In genomic region chr20:16014436-16014835, GRCh38 we compare ENCODE assay signal across 19 cellular contexts.
DNase-seq lines count a peak whose midpoint lies in the region; ATAC-seq and TF ChIP-seq lines count a peak whose summit lies in the region.
"Had no signal": no experiment of that assay in that cellular context is flagged by ENCODE, and none has a peak within 500 bp of the region (broad histone marks: within the 10 kb centered on the region; RNA-seq: fewer than 3 reads in every experiment).

No MANE protein-coding gene starts in this region.

- no peaks in the 10 kb centered on the region for H3K79me2 ChIP-seq in SK-N-SH (ENCODE audit: insufficient read depth)

- H4K20me1 ChIP-seq in SK-N-SH (ENCODE audit: insufficient read depth), result no peaks in the 10 kb centered on the region
- H4K20me1 ChIP-seq: BLaER1 had no signal

- TF ChIP-seq EP300 in SK-N-SH (IDR thresholded peaks at IDR 0.05; ENCODE audit: borderline replicate concordance in 1 of 2, low read depth in 1 of 2, low read length in 1 of 2), result no peak

- no peaks in the 10 kb centered on the region for H3K27me3 ChIP-seq in SK-N-SH (ENCODE audit: insufficient read depth)
- H3K27me3 ChIP-seq: BLaER1 had no signal

- H3K4me2 ChIP-seq in SK-N-SH, result no peak overlapping the region
- H3K4me2 ChIP-seq: BLaER1 had no signal

- no peaks in the 10 kb centered on the region for H3K36me3 ChIP-seq in SK-N-SH (replicated peaks in 1 of 2; ENCODE audit: control insufficient read depth in 1 of 2, insufficient read depth in 2 of 2, low read length in 1 of 2)
- H3K36me3 ChIP-seq: BLaER1, HAP-1 had no signal

- no peaks in the 10 kb centered on the region for H3K27me3 Mint-ChIP-seq in T-cell
- H3K27me3 Mint-ChIP-seq: B cell; CD4-positive, CD25-positive, alpha-beta regulatory T cell had no signal

- 22% methylated on average over 2 of the region's 2 CpGs for WGBS in SK-N-SH (ENCODE audit: low lambda C conversion rate)

- H3K9me3 Mint-ChIP-seq in T-cell, result peaks cover 0 to 17% (median 8%) of the 10 kb centered on the region in 3 donors

- H3K9ac ChIP-seq in SK-N-SH, result no peak overlapping the region
- H3K9ac ChIP-seq: BLaER1 had no signal

- peaks cover 0 to 3% of the 10 kb centered on the region in 2 experiments; a peak in 1 of 4 replicates for H3K4me1 ChIP-seq in SK-N-SH (ENCODE audit: control insufficient read depth in 1 of 2, insufficient read depth in 2 of 2, low read depth in 1 of 2, low read length in 1 of 2)
- H3K4me1 ChIP-seq: Caco-2, HAP-1 had no signal

- CTCF ChIA-PET in SK-N-SH (lab: Yijun Ruan, JAX), result no interaction called here
- CTCF ChIA-PET in T-cell (lab: Charles Lee), result no interaction called here
- CTCF ChIA-PET in GM10248 (lab: Yijun Ruan, JAX), result no interaction called here

- H3K36me3 Mint-ChIP-seq in T-cell, result no peaks in the 10 kb centered on the region
- H3K36me3 Mint-ChIP-seq: CD4-positive, CD25-positive, alpha-beta regulatory T cell; CD8-positive, alpha-beta T cell had no signal

- no peak for TF ChIP-seq RAD21 in SK-N-SH (IDR thresholded peaks at IDR 0.05; ENCODE audit: low read length)

- DNase-seq in G401 (ENCODE audit: low spot score) (peak; percentile 98), SK-N-SH (peak; percentile 22), cerebellar nuclear complex (lab: John Stamatoyannopoulos, UW) (peak; percentile 53 to 89), pons (ENCODE audit: low spot score) (peak; percentile 18), T-cell (no peak), GM10248 (ENCODE audit: extremely low spot score) (no peak)
- DNase-seq in stimulated activated CD8-positive, alpha-beta memory T cell treated with anti-CD3 and anti-CD28 coated beads, Interleukin-4, amount 100 ng/mL, for 48 hours, result no peak
- DNase-seq: Caco-2; CD4-positive, CD25-positive, alpha-beta regulatory T cell; CD8-positive, alpha-beta T cell; DMS53; DMS79 treated with DMSO at 0.1 percent for 48 hours; GOT3; HFFc6 had no signal

- H3K4me3 Mint-ChIP-seq in T-cell, result no peak overlapping the region
- H3K4me3 Mint-ChIP-seq: B cell; CD4-positive, CD25-positive, alpha-beta regulatory T cell; CD8-positive, alpha-beta T cell; HFFc6 had no signal

- H3K27ac Mint-ChIP-seq in T-cell, result no peak overlapping the region
- H3K27ac Mint-ChIP-seq: B cell; CD4-positive, CD25-positive, alpha-beta regulatory T cell; CD8-positive, alpha-beta T cell; HFFc6 had no signal

- H2AFZ ChIP-seq in SK-N-SH (ENCODE audit: low read depth), result no peak overlapping the region

- H3K9me2 ChIP-seq in SK-N-SH, result no peaks in the 10 kb centered on the region

- ATAC-seq in T-cell (replicated peaks in 1 of 4), result no peak
- ATAC-seq: CD8-positive, alpha-beta T cell; GM12878 had no signal

- no peak overlapping the region for H3K4me3 ChIP-seq in SK-N-SH (ENCODE audit: low read depth in 2 of 2, low read length in 1 of 2)
- H3K4me3 ChIP-seq: BLaER1, GM12878, HAP-1 had no signal

- no peaks in the 10 kb centered on the region for H3K9me3 ChIP-seq in SK-N-SH
- H3K9me3 ChIP-seq: Caco-2, HAP-1 had no signal

- H3F3A ChIP-seq in SK-N-SH (replicated peaks; ENCODE audit: insufficient read depth), result no peaks in the 10 kb centered on the region

- in situ Hi-C loops in G401 (cut with HindIII; ENCODE audit: low sequenced_read_pairs), result no loop called here

- H3K4me1 Mint-ChIP-seq in T-cell, result no peaks in the 10 kb centered on the region
- H3K4me1 Mint-ChIP-seq: CD4-positive, CD25-positive, alpha-beta regulatory T cell had no signal

- POLR2A ChIA-PET in SK-N-SH (lab: Yijun Ruan, JAX) (no interaction called here), T-cell (lab: Charles Lee) (no interaction called here), GM10248 (lab: Yijun Ruan, JAX) (no interaction called here)

- TF ChIP-seq CTCF in SK-N-SH (IDR thresholded peaks at IDR 0.05) (no peak), GM10248 (IDR thresholded peaks at IDR 0.05; ENCODE audit: control extremely low read depth, extremely low read depth, low read depth, missing control alignments) (no peak)

- peak overlapping the region in 1 of 2 experiments; percentile 39; a peak in 1 of 4 replicates for H3K27ac ChIP-seq in SK-N-SH (ENCODE audit: low read depth in 2 of 2, low read length in 1 of 2)
- H3K27ac ChIP-seq: BLaER1, C4-2B had no signal

TF ChIP-seq in SK-N-SH, 30 proteins besides CTCF, POLR2A, EP300 and RAD21:
- TF ChIP-seq SIN3A (IDR thresholded peaks at IDR 0.05; ENCODE audit: borderline replicate concordance, low read depth, low read length), result no peak
- TF ChIP-seq PBX3 (IDR thresholded peaks at IDR 0.05), result no peak
- TF ChIP-seq RCOR1 (IDR thresholded peaks at IDR 0.05; ENCODE audit: low read length), result no peak
- TF ChIP-seq, protein P1, sequence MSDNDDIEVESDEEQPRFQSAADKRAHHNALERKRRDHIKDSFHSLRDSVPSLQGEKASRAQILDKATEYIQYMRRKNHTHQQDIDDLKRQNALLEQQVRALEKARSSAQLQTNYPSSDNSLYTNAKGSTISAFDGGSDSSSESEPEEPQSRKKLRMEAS (IDR thresholded peaks at IDR 0.05; ENCODE audit: low read depth), result no peak
- TF ChIP-seq, protein P2, sequence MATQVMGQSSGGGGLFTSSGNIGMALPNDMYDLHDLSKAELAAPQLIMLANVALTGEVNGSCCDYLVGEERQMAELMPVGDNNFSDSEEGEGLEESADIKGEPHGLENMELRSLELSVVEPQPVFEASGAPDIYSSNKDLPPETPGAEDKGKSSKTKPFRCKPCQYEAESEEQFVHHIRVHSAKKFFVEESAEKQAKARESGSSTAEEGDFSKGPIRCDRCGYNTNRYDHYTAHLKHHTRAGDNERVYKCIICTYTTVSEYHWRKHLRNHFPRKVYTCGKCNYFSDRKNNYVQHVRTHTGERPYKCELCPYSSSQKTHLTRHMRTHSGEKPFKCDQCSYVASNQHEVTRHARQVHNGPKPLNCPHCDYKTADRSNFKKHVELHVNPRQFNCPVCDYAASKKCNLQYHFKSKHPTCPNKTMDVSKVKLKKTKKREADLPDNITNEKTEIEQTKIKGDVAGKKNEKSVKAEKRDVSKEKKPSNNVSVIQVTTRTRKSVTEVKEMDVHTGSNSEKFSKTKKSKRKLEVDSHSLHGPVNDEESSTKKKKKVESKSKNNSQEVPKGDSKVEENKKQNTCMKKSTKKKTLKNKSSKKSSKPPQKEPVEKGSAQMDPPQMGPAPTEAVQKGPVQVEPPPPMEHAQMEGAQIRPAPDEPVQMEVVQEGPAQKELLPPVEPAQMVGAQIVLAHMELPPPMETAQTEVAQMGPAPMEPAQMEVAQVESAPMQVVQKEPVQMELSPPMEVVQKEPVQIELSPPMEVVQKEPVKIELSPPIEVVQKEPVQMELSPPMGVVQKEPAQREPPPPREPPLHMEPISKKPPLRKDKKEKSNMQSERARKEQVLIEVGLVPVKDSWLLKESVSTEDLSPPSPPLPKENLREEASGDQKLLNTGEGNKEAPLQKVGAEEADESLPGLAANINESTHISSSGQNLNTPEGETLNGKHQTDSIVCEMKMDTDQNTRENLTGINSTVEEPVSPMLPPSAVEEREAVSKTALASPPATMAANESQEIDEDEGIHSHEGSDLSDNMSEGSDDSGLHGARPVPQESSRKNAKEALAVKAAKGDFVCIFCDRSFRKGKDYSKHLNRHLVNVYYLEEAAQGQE (IDR thresholded peaks at IDR 0.05; ENCODE audit: low read depth, low read length), result no peak
- no peak for TF ChIP-seq EZH2phosphoT487 (IDR thresholded peaks at IDR 0.05; ENCODE audit: borderline replicate concordance, low read depth)
- no peak for TF ChIP-seq YY1 (IDR thresholded peaks at IDR 0.05; ENCODE audit: low read depth)
- no peak for TF ChIP-seq FOXM1 (IDR thresholded peaks at IDR 0.05; ENCODE audit: low read depth)
- TF ChIP-seq RFX5 (IDR thresholded peaks at IDR 0.05; ENCODE audit: low read length), result no peak
- no peak for TF ChIP-seq CHD2 (IDR thresholded peaks at IDR 0.05; ENCODE audit: low read length, partially characterized antibody)
- TF ChIP-seq TCF12 (IDR thresholded peaks at IDR 0.05), result no peak
- TF ChIP-seq GATA2 (CRISPR knock-in tag; IDR thresholded peaks at IDR 0.05), result no peak
- TF ChIP-seq RXRA (IDR thresholded peaks at IDR 0.05; ENCODE audit: borderline replicate concordance, low read depth), result no peak
- no peak for TF ChIP-seq TAF1 (IDR thresholded peaks at IDR 0.05; ENCODE audit: borderline replicate concordance, low read depth, low read length)
- no peak for TF ChIP-seq NRF1 (IDR thresholded peaks at IDR 0.05; ENCODE audit: low read depth, low read length)
- no peak for TF ChIP-seq USF2 (IDR thresholded peaks at IDR 0.05; ENCODE audit: borderline replicate concordance, low read depth, low read length)
- TF ChIP-seq ZBTB33 (IDR thresholded peaks at IDR 0.05; ENCODE audit: borderline replicate concordance, low read depth), result no peak
TF ChIP-seq in SK-N-SH: peak in this region for 0.

Comparison
In these comparisons a context has a peak if more than half of its experiments do, and no peak if none do; other contexts are left out.
1. DNase-seq: peak in G401 (single experiment), SK-N-SH (single experiment), cerebellar nuclear complex (2 of 2) and pons (single experiment); none in T-cell (0 of 34), GM10248 (single experiment) and stimulated activated CD8-positive, alpha-beta memory T cell treated with anti-CD3 and anti-CD28 coated beads, Interleukin-4, amount 100 ng/mL, for 48 hours (single experiment).